ENCODE assay signal across 10 cellular contexts in the genomic region with DNA sequence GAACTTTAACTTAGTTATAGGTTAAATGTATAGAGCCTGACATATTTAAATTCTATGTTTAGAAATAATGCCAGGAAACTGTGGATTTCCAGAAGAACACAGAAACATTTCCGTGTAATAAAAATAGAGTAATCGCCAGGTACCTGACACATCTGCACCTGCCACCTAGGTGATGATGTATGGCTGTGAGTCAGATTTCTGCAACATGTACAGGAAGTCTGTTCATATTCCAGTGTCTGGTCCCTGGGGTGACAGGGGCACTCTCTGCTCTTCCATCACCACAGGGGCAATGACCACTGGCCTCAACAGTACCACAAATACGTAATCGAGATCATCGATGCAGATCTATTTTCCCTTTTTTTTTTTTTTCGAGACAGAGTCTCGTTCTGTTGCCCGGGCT.
"Had no signal": no experiment of that assay in that cellular context is flagged by ENCODE, and none has a peak within 500 bp of the region (broad histone marks: within the 10 kb centered on the region; RNA-seq: fewer than 3 reads in every experiment).

No MANE protein-coding gene starts in this region.

- H3K4me1 ChIP-seq: gastroesophageal sphincter, left ventricle myocardium inferior had no signal

- ATAC-seq: gastroesophageal sphincter; natural killer cell; stimulated activated effector memory CD8-positive, alpha-beta T cell treated with anti-CD3 and anti-CD28 coated beads, Interleukin-12 subunit alpha, Interleukin-12 subunit beta, amount 100 ng/mL, for 72 hours had no signal

- H3K9me3 ChIP-seq: gastroesophageal sphincter, left ventricle myocardium inferior had no signal

- H3K27ac ChIP-seq: gastroesophageal sphincter, left ventricle myocardium inferior had no signal

- DNase-seq: activated CD4-positive, alpha-beta T cell treated with anti-CD3 and anti-CD28 coated beads, Interleukin-2, amount 50 U/mL, for 1 hour; activated CD8-positive, alpha-beta memory T cell treated with anti-CD3 and anti-CD28 coated beads for 24 hours; activated naive CD8-positive, alpha-beta T cell treated with anti-CD3 and anti-CD28 coated beads, Interleukin-2, amount 10 ng/mL, durations not matched to agents 7 days and 5 days; cerebellar nuclear complex; effector memory CD4-positive, alpha-beta T cell; islet precursor cell; left ventricle myocardium inferior; natural killer cell had no signal

- H3K4me3 ChIP-seq: gastroesophageal sphincter, left ventricle myocardium inferior had no signal

- H3K27me3 ChIP-seq: gastroesophageal sphincter had no signal
